Comparison of ENCODE assay signal across 14 cellular contexts in genomic region chr9:98811051-98811650, GRCh38. TPM values are rescaled to one million over a fixed set of nuclear protein-coding genes. Genes with fewer than 3 reads are reported as not detected.
DNase-seq lines count a peak whose midpoint lies in the region; ATAC-seq, FAIRE-seq and TF ChIP-seq lines count a peak whose summit lies in the region.
"Had no signal": no experiment of that assay in that cellular context is flagged by ENCODE, and none has a peak within 500 bp of the region (broad histone marks: within the 10 kb centered on the region; RNA-seq: fewer than 3 reads in every experiment).

No MANE protein-coding gene starts in this region.

- H3K4me1 ChIP-seq in GM12878 (ENCODE audit: control insufficient read depth, insufficient read depth, low read length) (0 out of 2 replicates have a peak, but pooled peaks cover 4% of the 10 kb centered on the region), mesenchymal stem cell (ENCODE audit: control insufficient read depth, insufficient read depth, low read depth, low read length) (peaks cover 8% of the 10 kb centered on the region), mesendoderm (ENCODE audit: control insufficient read depth, low read depth, low read length) (no peaks in the 10 kb centered on the region)

- H3K4ac ChIP-seq in mesenchymal stem cell (ENCODE audit: low read depth in 1 of 2, low read length in 2 of 2) (no peak overlapping the region), mesendoderm (ENCODE audit: low read depth, low read length) (no peak overlapping the region)

- no peak for TF ChIP-seq RAD21 in GM12878 (IDR thresholded peaks at IDR 0.05; ENCODE audit: insufficient read depth, low read depth, low read length)

- H3K23ac ChIP-seq in mesenchymal stem cell (ENCODE audit: low read length in 2 of 2) (no peak overlapping the region), mesendoderm (ENCODE audit: low read length) (no peak overlapping the region)

- H3K4me3 ChIP-seq in AG10803 (ENCODE audit: low read length) (no peak overlapping the region), GM12878 (no peak overlapping the region), mesenchymal stem cell (ENCODE audit: insufficient read depth in 1 of 2, low read depth in 1 of 2, low read length in 2 of 2) (peak overlapping the region in 1 of 2 experiments; percentile 49), mesendoderm (ENCODE audit: low read length) (no peak overlapping the region)
- H3K4me3 ChIP-seq: lower lobe of right lung, right lobe of liver had no signal

- H4K20me1 ChIP-seq in GM12878 (ENCODE audit: control insufficient read depth, insufficient read depth) = no peaks in the 10 kb centered on the region

- RAD21 ChIA-PET in GM12878 (lab: Charles Lee; ENCODE audit: unreplicated experiment) = no interaction called here

- peaks cover 33% of the 10 kb centered on the region for H3K27me3 Mint-ChIP-seq in activated T-helper 2 cell treated with anti-CD3 and anti-CD28 coated beads, Interferon-gamma antibody, Interleukin-2, Interleukin-4, amounts not matched to agents 10 μg/mL and 5 μg/mL and 100 μg/mL, durations not matched to agents 14 hours and 24 hours and 36 hours (ENCODE audit: low read depth)

- H4K91ac ChIP-seq in mesenchymal stem cell (ENCODE audit: low read length) = no peak overlapping the region

- no peak for TF ChIP-seq POLR2A in GM12878 (IDR thresholded peaks at IDR 0.05; ENCODE audit: low read depth, low read length)

- intact Hi-C loops in GM12878 (cut with micrococcal nuclease; ENCODE audit: unreplicated experiment) = no loop called here
- intact Hi-C loops in activated T-helper 2 cell treated with anti-CD3 and anti-CD28 coated beads, Interferon-gamma antibody, Interleukin-2, Interleukin-4, amounts not matched to agents 10 μg/mL and 5 μg/mL and 100 μg/mL, durations not matched to agents 14 hours and 24 hours and 36 hours (cut with micrococcal nuclease) = no loop called here

- H2BK5ac ChIP-seq in mesenchymal stem cell (ENCODE audit: low read depth, low read length, poor library complexity, severe bottlenecking) = no peak overlapping the region
- H2BK5ac ChIP-seq in mesendoderm (ENCODE audit: low read length) = no peak overlapping the region

- no peak overlapping the region for H4K8ac ChIP-seq in mesenchymal stem cell (ENCODE audit: low read length)
- H4K8ac ChIP-seq in mesendoderm (ENCODE audit: low read depth, low read length) = no peak overlapping the region

- POLR2A ChIA-PET in GM12878 (lab: Charles Lee) = no interaction called here

- H3K79me1 ChIP-seq in mesenchymal stem cell (replicated peaks; ENCODE audit: low read length, poor library complexity, severe bottlenecking) (no peaks in the 10 kb centered on the region), mesendoderm (ENCODE audit: low read length) (no peaks in the 10 kb centered on the region)

- no peak overlapping the region for H3K4me2 ChIP-seq in GM12878 (ENCODE audit: control insufficient read depth, insufficient read depth)
- no peak overlapping the region for H3K4me2 ChIP-seq in mesenchymal stem cell (ENCODE audit: low read length, poor library complexity, severe bottlenecking)
- no peak overlapping the region for H3K4me2 ChIP-seq in mesendoderm (ENCODE audit: low read length)

- H3K9me3 ChIP-seq in GM12878 (replicated peaks; ENCODE audit: control insufficient read depth, insufficient read depth, low read length) (no peaks in the 10 kb centered on the region), mesenchymal stem cell (ENCODE audit: control insufficient read depth, low read length) (no peaks in the 10 kb centered on the region)
- H3K9me3 ChIP-seq: lower lobe of right lung, right lobe of liver had no signal

- no peak overlapping the region for H3K27ac ChIP-seq in GM12878 (ENCODE audit: control insufficient read depth, insufficient read depth)
- no peak overlapping the region for H3K27ac ChIP-seq in mesenchymal stem cell (ENCODE audit: low read length, poor library complexity, severe bottlenecking)
- no peak overlapping the region for H3K27ac ChIP-seq in mesendoderm (ENCODE audit: low read depth, low read length)
- H3K27ac ChIP-seq: right lobe of liver had no signal

- H3K18ac ChIP-seq in mesenchymal stem cell (ENCODE audit: low read depth in 1 of 2, low read length in 2 of 2) = no peak overlapping the region
- H3K18ac ChIP-seq in mesendoderm (ENCODE audit: low read length) = no peak overlapping the region

- H3K9ac ChIP-seq in GM12878 (ENCODE audit: control insufficient read depth, insufficient read depth, low read length) (no peak overlapping the region), mesenchymal stem cell (ENCODE audit: low read length) (peak overlapping the region; percentile 85), mesendoderm (ENCODE audit: low read length) (no peak overlapping the region)

- TF ChIP-seq CTCF in AG10803 (conservative IDR thresholded peaks at IDR 0.05; ENCODE audit: low read length) = no peak
- no peak for TF ChIP-seq CTCF in GM12878 (IDR thresholded peaks at IDR 0.05 in 2 of 3, conservative IDR thresholded peaks at IDR 0.05 in 1 of 3; ENCODE audit: control insufficient read depth in 2 of 3, extremely low read depth in 1 of 3, insufficient read depth in 1 of 3, low read depth in 3 of 3, low read length in 3 of 3)

- H4K5ac ChIP-seq in mesendoderm (ENCODE audit: low read length) = no peak overlapping the region

- ATAC-seq in HG02981 (IDR thresholded peaks at IDR 0.05; ENCODE audit: unreplicated experiment) (peak; percentile 49), GM12878 (peak; percentile 28)

- CTCF ChIA-PET in GM12878 (lab: Yijun Ruan, JAX) = no interaction called here

- no peak overlapping the region for H2BK12ac ChIP-seq in mesenchymal stem cell (ENCODE audit: low read length in 2 of 2)

- in situ Hi-C loops in GM12878 (cut with MboI) = no loop called here

- H3K14ac ChIP-seq in mesenchymal stem cell (ENCODE audit: low read length in 2 of 2) = no peak overlapping the region

- no peak overlapping the region for H3K56ac ChIP-seq in mesendoderm (ENCODE audit: low read length)

- no peak for FAIRE-seq in GM12878 (lab: Jason Lieb, UNC)

- peaks cover 18% of the 10 kb centered on the region for H3K4me1 Mint-ChIP-seq in activated T-helper 2 cell treated with anti-CD3 and anti-CD28 coated beads, Interferon-gamma antibody, Interleukin-2, Interleukin-4, amounts not matched to agents 10 μg/mL and 5 μg/mL and 100 μg/mL, durations not matched to agents 14 hours and 24 hours and 36 hours (ENCODE audit: low read depth)

- no TSS peak for BruUV-seq in GM12878 (replicated peaks; lab: Mats Ljungman, UMichigan)

- no peak overlapping the region for H2BK120ac ChIP-seq in mesenchymal stem cell (ENCODE audit: low read depth, low read length)
- H2BK120ac ChIP-seq in mesendoderm (ENCODE audit: low read depth, low read length) = no peak overlapping the region

- DNase-seq in AG10803 (ENCODE audit: low read depth) (peak; percentile 88), GM12878 (ENCODE audit: low read depth, low spot score) (no peak), mesenchymal stem cell (peak; percentile 42), NCI-H1092 (lab: John Stamatoyannopoulos, UW) (no peak), NCI-H82 treated with DMSO at 0.1 percent for 48 hours (lab: John Stamatoyannopoulos, UW; ENCODE audit: unreplicated experiment) (no peak), mesendoderm (no peak)
- DNase-seq in activated T-helper 2 cell treated with anti-CD3 and anti-CD28 coated beads, Interferon-gamma antibody, Interleukin-2, Interleukin-4, amounts not matched to agents 10 μg/mL and 5 μg/mL and 100 μg/mL, durations not matched to agents 14 hours and 24 hours and 36 hours (ENCODE audit: low spot score) = no peak
- DNase-seq: activated gamma-delta T cell treated with Interleukin-2 at 50 U/mL for 16 hours, DMS53, KG1, lower lobe of right lung, NCI-H526, right lobe of liver had no signal

- TF ChIP-seq EP300 in GM12878 (IDR thresholded peaks at IDR 0.05; ENCODE audit: borderline replicate concordance in 1 of 2, control insufficient read depth in 1 of 2, low read depth in 2 of 2, low read length in 2 of 2) = no peak

- no peak overlapping the region for H2BK15ac ChIP-seq in mesenchymal stem cell (ENCODE audit: low read depth, poor library complexity, severe bottlenecking)
- no peak overlapping the region for H2BK15ac ChIP-seq in mesendoderm (replicated peaks; ENCODE audit: low read depth)

- no peak overlapping the region for H2AFZ ChIP-seq in GM12878 (ENCODE audit: control insufficient read depth, low read depth, low read length)
- no peak overlapping the region for H2AFZ ChIP-seq in mesenchymal stem cell (ENCODE audit: low read depth, low read length)

- H3K36me3 ChIP-seq in GM12878 (ENCODE audit: control insufficient read depth in 2 of 2, insufficient read depth in 2 of 2, low read length in 1 of 2) (no peaks in the 10 kb centered on the region), mesenchymal stem cell (ENCODE audit: control insufficient read depth in 1 of 2, insufficient read depth in 2 of 2, low read depth in 1 of 2, low read length in 2 of 2) (peaks cover 0 to 2% of the 10 kb centered on the region in 2 experiments), mesendoderm (ENCODE audit: control insufficient read depth, insufficient read depth, low read length) (no peaks in the 10 kb centered on the region)
- H3K36me3 ChIP-seq: lower lobe of right lung, right lobe of liver had no signal

- no peak overlapping the region for H3K27ac Mint-ChIP-seq in activated T-helper 2 cell treated with anti-CD3 and anti-CD28 coated beads, Interferon-gamma antibody, Interleukin-2, Interleukin-4, amounts not matched to agents 10 μg/mL and 5 μg/mL and 100 μg/mL, durations not matched to agents 14 hours and 24 hours and 36 hours

- SMC1A ChIA-PET in GM12878 (lab: Charles Lee; ENCODE audit: uncharacterized antibody, unreplicated experiment) = no interaction called here

- H2AK5ac ChIP-seq in mesenchymal stem cell (ENCODE audit: low read length, severe bottlenecking) = no peak overlapping the region
- H2AK5ac ChIP-seq in mesendoderm (ENCODE audit: low read length) = no peak overlapping the region

- H3K27me3 ChIP-seq in GM12878 (replicated peaks in 1 of 2; ENCODE audit: control insufficient read depth in 2 of 2, insufficient read depth in 2 of 2, low read length in 1 of 2) (peaks cover 2 to 3% of the 10 kb centered on the region in 2 experiments; a peak in 3 of 4 replicates), mesenchymal stem cell (ENCODE audit: control insufficient read depth in 1 of 2, insufficient read depth in 1 of 2, low read length in 2 of 2) (peaks cover 0 to 23% of the 10 kb centered on the region in 2 experiments), mesendoderm (ENCODE audit: insufficient read depth, low read length, poor library complexity) (no peaks in the 10 kb centered on the region)
- H3K27me3 ChIP-seq: right lobe of liver had no signal

- H3K79me2 ChIP-seq in GM12878 (ENCODE audit: control insufficient read depth, insufficient read depth, low read length) = no peaks in the 10 kb centered on the region
- no peaks in the 10 kb centered on the region for H3K79me2 ChIP-seq in mesendoderm (ENCODE audit: control insufficient read depth, insufficient read depth, low read length)

- no peak overlapping the region for H3K4me3 Mint-ChIP-seq in activated T-helper 2 cell treated with anti-CD3 and anti-CD28 coated beads, Interferon-gamma antibody, Interleukin-2, Interleukin-4, amounts not matched to agents 10 μg/mL and 5 μg/mL and 100 μg/mL, durations not matched to agents 14 hours and 24 hours and 36 hours (ENCODE audit: low read depth)

- WGBS in GM12878 (ENCODE audit: insufficient coverage, insufficient replicate concordance, low lambda C conversion rate, missing lambda C conversion rate) = 0% methylated on average over 2 of the region's 2 CpGs
- 66% methylated on average over 2 of the region's 2 CpGs for WGBS in mesenchymal stem cell
- WGBS in mesendoderm (ENCODE audit: extremely low coverage, insufficient coverage, low lambda C conversion rate) = no CpG with 5 or more reads among the region's 2 CpGs

- H3K36me3 Mint-ChIP-seq in activated T-helper 2 cell treated with anti-CD3 and anti-CD28 coated beads, Interferon-gamma antibody, Interleukin-2, Interleukin-4, amounts not matched to agents 10 μg/mL and 5 μg/mL and 100 μg/mL, durations not matched to agents 14 hours and 24 hours and 36 hours (ENCODE audit: low read depth) = peaks cover 2% of the 10 kb centered on the region

- H3K9me3 Mint-ChIP-seq in activated T-helper 2 cell treated with anti-CD3 and anti-CD28 coated beads, Interferon-gamma antibody, Interleukin-2, Interleukin-4, amounts not matched to agents 10 μg/mL and 5 μg/mL and 100 μg/mL, durations not matched to agents 14 hours and 24 hours and 36 hours = no peaks in the 10 kb centered on the region

RNA-seq across cellular contexts. Expression of gene GALNT12, which starts 3.7 kb away (rescaled TPM):
- total RNA-seq in GM12878 (2013; cell fraction: nucleolus; rRNA removed) = 8.1 and 10.0 TPM in 2 replicates
- total RNA-seq in GM12878 (2014; rRNA removed) (5.0 and 5.3 TPM in 2 replicates), GM12878 (2014; rRNA removed; fragmentation: Illumina TruSeq; extraction: Trizol) (3.5 and 3.8 TPM in 2 replicates), GM12878 (2021) (4.0 and 4.4 TPM in 2 replicates)
- polyA plus RNA-seq in GM12878 (2011; ENCODE audit: low read depth) = 1.3 TPM
- polyA plus RNA-seq in GM12878 (2011; rRNA removed) (2.3 and 3.1 TPM in 2 replicates), GM12878 (2014; fragmentation: Illumina TruSeq; extraction: Trizol) (4.3 and 5.8 TPM in 2 replicates), GM12878 (2014; fragmentation: Nextera tagmentation; extraction: Ambion mirVana) (1 to 10 TPM; 1.6 to 2.6 TPM), GM12878 (2014; rRNA removed) (4.6 and 5.0 TPM in 2 replicates), GM12878 (2016; fragmentation: Nextera tagmentation; extraction: Ambion mirVana) (under 1 TPM; 0.13 to 0.56 TPM)
- 1.0 and 1.1 TPM in 2 replicates for polyA plus RNA-seq in GM12878 (2011; cell fraction: cytosol; rRNA removed)
- polyA plus RNA-seq in GM12878 (2011; cell fraction: nucleus; rRNA removed) = 3.0 and 4.4 TPM in 2 replicates
- polyA plus RNA-seq in GM12878 (2012) = 1.4 and 2.1 TPM in 2 replicates
- 0.62 and 1.0 TPM in 2 replicates for polyA minus RNA-seq in GM12878 (2011; rRNA and poly(A)+ RNA removed)
- polyA minus RNA-seq in GM12878 (2011; cell fraction: cytosol; rRNA and poly(A)+ RNA removed) = 1.7 TPM in 1 of 2 replicates, not detected in the other
- polyA minus RNA-seq in GM12878 (2011; cell fraction: nucleus; rRNA and poly(A)+ RNA removed) = 0.36 and 0.67 TPM in 2 replicates
- polyA plus RNA-seq in mesenchymal stem cell (2013, experiment 1 of 2) = 0.68 TPM
- 0.67 TPM for polyA plus RNA-seq in mesenchymal stem cell (2013, experiment 2 of 2)
- 2.3 and 2.8 TPM in 2 replicates for total RNA-seq in activated T-helper 2 cell treated with anti-CD3 and anti-CD28 coated beads, Interferon-gamma antibody, Interleukin-2, Interleukin-4, amounts not matched to agents 10 μg/mL and 5 μg/mL and 100 μg/mL, durations not matched to agents 14 hours and 24 hours and 36 hours
- polyA plus RNA-seq in mesendoderm (2013, experiment 1 of 2) = 5.1 TPM
- 5.4 TPM for polyA plus RNA-seq in mesendoderm (2013, experiment 2 of 2)

RNA-seq across cellular contexts. Expression of gene ANKS6, which starts 14.8 kb away (rescaled TPM):
- total RNA-seq in GM12878 (2013; cell fraction: nucleolus; rRNA removed) = 6.1 and 9.1 TPM in 2 replicates
- 7.2 and 8.9 TPM in 2 replicates for total RNA-seq in GM12878 (2014; rRNA removed)
- total RNA-seq in GM12878 (2014; rRNA removed; fragmentation: Illumina TruSeq; extraction: Trizol) = 6.4 and 8.0 TPM in 2 replicates
- 16.2 and 16.3 TPM in 2 replicates for total RNA-seq in GM12878 (2021)
- polyA plus RNA-seq in GM12878 (2011; ENCODE audit: low read depth) = 1.6 TPM
- 3.4 and 5.1 TPM in 2 replicates for polyA plus RNA-seq in GM12878 (2011; rRNA removed)
- 5.9 and 8.9 TPM in 2 replicates for polyA plus RNA-seq in GM12878 (2011; cell fraction: cytosol; rRNA removed)
- 10.6 and 14.9 TPM in 2 replicates for polyA plus RNA-seq in GM12878 (2011; cell fraction: nucleus; rRNA removed)
- 3.5 TPM in 2 replicates for polyA plus RNA-seq in GM12878 (2012)
- 6.6 and 7.0 TPM in 2 replicates for polyA plus RNA-seq in GM12878 (2014; fragmentation: Illumina TruSeq; extraction: Trizol)
- polyA plus RNA-seq in GM12878 (2014; fragmentation: Nextera tagmentation; extraction: Ambion mirVana) = 1 to 10 TPM; 2.3 to 3.0 TPM
- polyA plus RNA-seq in GM12878 (2014; rRNA removed) = 11.0 and 11.1 TPM in 2 replicates
- 1 to 10 TPM; 2.0 to 5.2 TPM for polyA plus RNA-seq in GM12878 (2016; fragmentation: Nextera tagmentation; extraction: Ambion mirVana)
- 1.9 and 5.0 TPM in 2 replicates for polyA minus RNA-seq in GM12878 (2011; rRNA and poly(A)+ RNA removed)
- polyA minus RNA-seq in GM12878 (2011; cell fraction: cytosol; rRNA and poly(A)+ RNA removed) = 2.4 and 2.9 TPM in 2 replicates
- 2.9 and 4.8 TPM in 2 replicates for polyA minus RNA-seq in GM12878 (2011; cell fraction: nucleus; rRNA and poly(A)+ RNA removed)
- polyA plus RNA-seq in mesenchymal stem cell (2013, experiment 1 of 2) = 12.3 TPM
- polyA plus RNA-seq in mesenchymal stem cell (2013, experiment 2 of 2) = 11.9 TPM
- total RNA-seq in activated T-helper 2 cell treated with anti-CD3 and anti-CD28 coated beads, Interferon-gamma antibody, Interleukin-2, Interleukin-4, amounts not matched to agents 10 μg/mL and 5 μg/mL and 100 μg/mL, durations not matched to agents 14 hours and 24 hours and 36 hours = 10.9 and 11.2 TPM in 2 replicates
- polyA plus RNA-seq in mesendoderm (2013, experiment 1 of 2) = 34.5 TPM
- 36.6 TPM for polyA plus RNA-seq in mesendoderm (2013, experiment 2 of 2)

Comparison
In these comparisons a context has a peak if more than half of its experiments do, and no peak if none do; other contexts are left out.
1. DNase-seq: peak in AG10803 (single experiment) and mesenchymal stem cell (single experiment); none in GM12878 (single experiment), NCI-H1092 (single experiment), activated T-helper 2 cell treated with anti-CD3 and anti-CD28 coated beads, Interferon-gamma antibody, Interleukin-2, Interleukin-4, amounts not matched to agents 10 μg/mL and 5 μg/mL and 100 μg/mL, durations not matched to agents 14 hours and 24 hours and 36 hours (single experiment), NCI-H82 treated with DMSO at 0.1 percent for 48 hours (single experiment) and mesendoderm (single experiment).